1 cellular context compared by ENCODE assay signal in genomic region chr10:17783751-17784150, GRCh38.
TF ChIP-seq lines count a peak whose summit lies in the region.

No MANE protein-coding gene starts in this region.

TF ChIP-seq in SK-N-SH, 30 proteins besides CTCF, POLR2A, EP300 and RAD21:
- TF ChIP-seq REST (IDR thresholded peaks at IDR 0.05; ENCODE audit: low read depth, low read length) (no peak), USF2 (IDR thresholded peaks at IDR 0.05; ENCODE audit: borderline replicate concordance, low read depth, low read length) (no peak), SIN3A (IDR thresholded peaks at IDR 0.05; ENCODE audit: borderline replicate concordance, low read depth, low read length) (no peak), IRF3 (IDR thresholded peaks at IDR 0.05; ENCODE audit: low read depth, low read length) (no peak), SMC3 (IDR thresholded peaks at IDR 0.05; ENCODE audit: low read depth, low read length) (no peak), TAF1 (IDR thresholded peaks at IDR 0.05; ENCODE audit: borderline replicate concordance, low read depth, low read length) (no peak), YY1 (IDR thresholded peaks at IDR 0.05; ENCODE audit: low read depth) (no peak), POLR2AphosphoS5 (IDR thresholded peaks at IDR 0.05; ENCODE audit: low read depth, low read length) (no peak), MAX (IDR thresholded peaks at IDR 0.05; ENCODE audit: low read depth) (no peak), ELF1 (IDR thresholded peaks at IDR 0.05) (no peak), GABPA (IDR thresholded peaks at IDR 0.05; ENCODE audit: low read depth) (no peak), FOSL2 (IDR thresholded peaks at IDR 0.05; ENCODE audit: borderline replicate concordance, low read depth) (no peak), MEF2A (IDR thresholded peaks at IDR 0.05; ENCODE audit: borderline replicate concordance, low read depth) (no peak), JUND (IDR thresholded peaks at IDR 0.05) (no peak), FOXM1 (IDR thresholded peaks at IDR 0.05; ENCODE audit: low read depth) (no peak), TCF12 (IDR thresholded peaks at IDR 0.05) (no peak), MXI1 (IDR thresholded peaks at IDR 0.05; ENCODE audit: low read depth, low read length) (no peak), TEAD4 (IDR thresholded peaks at IDR 0.05; ENCODE audit: borderline replicate concordance, insufficient read depth) (no peak), FOXJ3 (CRISPR knock-in tag; IDR thresholded peaks at IDR 0.05) (no peak), EZH2phosphoT487 (IDR thresholded peaks at IDR 0.05; ENCODE audit: borderline replicate concordance, low read depth) (no peak)
TF ChIP-seq in SK-N-SH: peak in this region for 0.
